In the genomic region with DNA sequence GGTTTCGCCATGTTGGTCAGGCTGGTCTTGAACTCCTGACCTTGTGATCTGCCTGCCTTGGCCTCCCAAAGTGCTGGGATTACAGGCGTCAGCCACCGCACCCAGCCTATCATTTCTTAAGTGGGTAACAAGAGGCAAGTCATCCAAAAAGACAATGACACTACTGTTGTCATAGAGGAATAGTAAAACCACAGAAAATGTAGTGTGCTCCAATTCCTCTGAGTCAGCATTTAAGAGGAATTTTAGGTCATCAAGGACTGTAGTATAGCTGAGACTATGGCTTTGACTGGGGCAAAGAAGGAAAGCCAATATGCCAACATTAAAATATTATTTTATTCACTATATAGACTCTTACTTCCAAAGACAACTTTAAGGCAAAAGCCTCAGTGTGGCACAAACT, we compare ENCODE assay signal across 1 cellular context.
TF ChIP-seq lines count a peak whose summit lies in the region.

No MANE protein-coding gene starts in this region.

TF ChIP-seq in HepG2, 621 proteins besides CTCF, POLR2A, EP300 and RAD21 (continued from another document):
- peak; percentile 84 to 95 for TF ChIP-seq MAFK (conservative IDR thresholded peaks at IDR 0.05 in 1 of 2, IDR thresholded peaks at IDR 0.05 in 1 of 2; ENCODE audit: low read length in 2 of 2)
- TF ChIP-seq MAFF (IDR thresholded peaks at IDR 0.05; ENCODE audit: low read depth, low read length): peak; percentile 91
